Comparison of ENCODE assay signal across 19 cellular contexts in genomic region chr3:103499967-103500366, GRCh38.
"Had no signal": no experiment of that assay in that cellular context is flagged by ENCODE, and none has a peak within 500 bp of the region (broad histone marks: within the 10 kb centered on the region; RNA-seq: fewer than 3 reads in every experiment).

No MANE protein-coding gene starts in this region.

- FAIRE-seq: islet of Langerhans had no signal

- H3K27me3 ChIP-seq: dorsolateral prefrontal cortex, neural progenitor cell, ovary, spleen, testis, tibial nerve had no signal

- H3K4me1 Mint-ChIP-seq: natural killer cell; neural progenitor cell; stimulated activated memory B cell treated with anti-CD40 and anti-IgM and Interleukin-4, amounts not matched to agents 10 μg/mL and 1 μg/mL and 100 μg/mL, for 72 hours had no signal

- H3K4me1 ChIP-seq: neural progenitor cell, spleen, testis, tibial nerve had no signal

- ATAC-seq: natural killer cell; right cardiac atrium; stimulated activated memory B cell treated with anti-CD40 and anti-IgM and Interleukin-4, amounts not matched to agents 10 μg/mL and 1 μg/mL and 100 μg/mL, for 72 hours had no signal

- H3K4me2 ChIP-seq: neural progenitor cell had no signal

- H3K9ac ChIP-seq: neural progenitor cell had no signal

- H3K36me3 ChIP-seq: neural progenitor cell, ovary, spleen, tibial nerve had no signal

- H3K4me3 ChIP-seq: dorsolateral prefrontal cortex, neural progenitor cell, ovary, spleen, testis, tibial nerve had no signal

- H3K9me3 ChIP-seq: ovary, spleen, testis, tibial nerve had no signal

- H3K27me3 Mint-ChIP-seq: stimulated activated memory B cell treated with anti-CD40 and anti-IgM and Interleukin-4, amounts not matched to agents 10 μg/mL and 1 μg/mL and 100 μg/mL, for 72 hours; stimulated activated naive CD8-positive, alpha-beta T cell treated with anti-CD3 and anti-CD28 coated beads, Interleukin-15, Interleukin-2, amounts not matched to agents 100 ng/mL and 50 ng/mL, for 24 hours had no signal

- H2AFZ ChIP-seq: neural progenitor cell had no signal

- H3K27ac ChIP-seq: neural progenitor cell, ovary, spleen, testis, tibial nerve had no signal

- H3K27ac Mint-ChIP-seq: natural killer cell; neural progenitor cell; stimulated activated memory B cell treated with anti-CD40 and anti-IgM and Interleukin-4, amounts not matched to agents 10 μg/mL and 1 μg/mL and 100 μg/mL, for 72 hours; stimulated activated naive CD8-positive, alpha-beta T cell treated with anti-CD3 and anti-CD28 coated beads, Interleukin-15, Interleukin-2, amounts not matched to agents 100 ng/mL and 50 ng/mL, for 24 hours had no signal

- DNase-seq: cortex of kidney; dorsolateral prefrontal cortex; effector CD8-positive, alpha-beta T cell; foreskin melanocyte; head of caudate nucleus; natural killer cell; nucleus accumbens; ovary; right cardiac atrium; spleen; stimulated activated CD4-positive, alpha-beta T cell treated with anti-CD3 and anti-CD28 coated beads, Interleukin-15, amount 100 ng/mL, for 24 hours; stimulated activated CD4-positive, alpha-beta T cell treated with anti-CD3 and anti-CD28 coated beads, Interleukin-1b, Interleukin-23, amount 100 ng/mL, for 48 hours; stimulated activated CD4-positive, alpha-beta T cell treated with anti-CD3 and anti-CD28 coated beads, Interleukin-4, amount 100 ng/mL, for 24 hours; testis had no signal

- H3K36me3 Mint-ChIP-seq: natural killer cell; neural progenitor cell; stimulated activated memory B cell treated with anti-CD40 and anti-IgM and Interleukin-4, amounts not matched to agents 10 μg/mL and 1 μg/mL and 100 μg/mL, for 72 hours had no signal

- H3K4me3 Mint-ChIP-seq: natural killer cell; neural progenitor cell; stimulated activated memory B cell treated with anti-CD40 and anti-IgM and Interleukin-4, amounts not matched to agents 10 μg/mL and 1 μg/mL and 100 μg/mL, for 72 hours; stimulated activated naive CD8-positive, alpha-beta T cell treated with anti-CD3 and anti-CD28 coated beads, Interleukin-15, Interleukin-2, amounts not matched to agents 100 ng/mL and 50 ng/mL, for 24 hours had no signal

- H3K9me3 Mint-ChIP-seq: neural progenitor cell; stimulated activated memory B cell treated with anti-CD40 and anti-IgM and Interleukin-4, amounts not matched to agents 10 μg/mL and 1 μg/mL and 100 μg/mL, for 72 hours had no signal
